Comparison of ENCODE assay signal across 21 cellular contexts in genomic region chr2:215338883-215339679, GRCh38. TPM values are rescaled to one million over a fixed set of nuclear protein-coding genes. Genes with fewer than 3 reads are reported as not detected.
DNase-seq lines count a peak whose midpoint lies in the region; ATAC-seq, FAIRE-seq and TF ChIP-seq lines count a peak whose summit lies in the region.
"Had no signal": no experiment of that assay in that cellular context is flagged by ENCODE, and none has a peak within 500 bp of the region (broad histone marks: within the 10 kb centered on the region; RNA-seq: fewer than 3 reads in every experiment).

No MANE protein-coding gene starts in this region.

- H3K4me2 ChIP-seq in HepG2 (ENCODE audit: low read depth, low read length) = no peak overlapping the region
- H3K4me2 ChIP-seq: BLaER1, KMS-11 had no signal

- intact Hi-C loops in HepG2 (cut with micrococcal nuclease; ENCODE audit: unreplicated experiment) = no loop called here
- intact Hi-C loops in right lobe of liver (cut with DNase I) = no loop called here

- H3K9me3 ChIP-seq in HepG2 (ENCODE audit: low read length) = no peaks in the 10 kb centered on the region
- no peaks in the 10 kb centered on the region for H3K9me3 ChIP-seq in right lobe of liver
- H3K9me3 ChIP-seq in small intestine (ENCODE audit: control insufficient read depth, low read depth) = no peaks in the 10 kb centered on the region
- H3K9me3 ChIP-seq: BLaER1, HAP-1 had no signal

- BruUV-seq in HepG2 (replicated peaks; lab: Mats Ljungman, UMichigan) = no TSS peak

- POLR2A ChIA-PET in HepG2 (lab: Yijun Ruan, JAX) = interaction anchor here (1.1 kb wide), 1 partner anchor 8 kb away, joined by 3 read pairs; no protein-coding TSS in a partner anchor

- H3K36me3 ChIP-seq in HepG2 (replicated peaks in 1 of 2; ENCODE audit: control insufficient read depth in 1 of 2, insufficient read depth in 2 of 2, low read length in 2 of 2) (peaks cover 44 to 92% of the 10 kb centered on the region in 2 experiments), right lobe of liver (peaks cover 0 to 90% (median 32%) of the 10 kb centered on the region in 4 donors), small intestine (ENCODE audit: control insufficient read depth in 2 of 2, insufficient read depth in 2 of 2, low read length in 2 of 2) (peaks cover 5 to 8% of the 10 kb centered on the region in 2 donors)

- no peak for TF ChIP-seq CTCF in HepG2 (CRISPR knock-in tag; IDR thresholded peaks at IDR 0.05)
- no peak for TF ChIP-seq CTCF in right lobe of liver (IDR thresholded peaks at IDR 0.05)

- FAIRE-seq in HepG2 (lab: Jason Lieb, UNC) (no peak), H54 (lab: Jason Lieb, UNC) (peak; percentile 11), small intestine (lab: Jason Lieb, UNC) (no peak)
- FAIRE-seq: A204.1, GM12891, GM19239, H1 had no signal

- TF ChIP-seq EP300 in HepG2 (IDR thresholded peaks at IDR 0.05; ENCODE audit: low read depth in 2 of 2, low read length in 2 of 2) = no peak
- TF ChIP-seq EP300 in HepG2 (CRISPR knock-in tag; IDR thresholded peaks at IDR 0.05; ENCODE audit: borderline replicate concordance) = no peak

- DNase-seq in HepG2 (ENCODE audit: low spot score) (no peak), right lobe of liver (no peak), H54 (ENCODE audit: insufficient read length, low spot score) (no peak), small intestine (peak; percentile 40), ecto neural progenitor cell (ENCODE audit: low spot score) (no peak)
- DNase-seq: AML-193; CD4-positive, alpha-beta memory T cell; DMS 273 treated with DMSO at 0.1 percent for 48 hours; DMS53; DND-41; EL had no signal

- H3K9ac ChIP-seq in HepG2 (ENCODE audit: insufficient read depth, low read depth, low read length) = no peak overlapping the region
- H3K9ac ChIP-seq: BLaER1, KMS-11 had no signal

- WGBS in HepG2 (ENCODE audit: low lambda C conversion rate) = 95% methylated on average over 7 of the region's 7 CpGs
- 88% methylated on average over 5 of the region's 7 CpGs for WGBS in right lobe of liver (ENCODE audit: insufficient coverage, low coverage, low lambda C conversion rate, missing lambda C conversion rate)
- WGBS in small intestine, 3 donors = 80 to 90% (median 88%) methylated on average over 7 of the region's 7 CpGs

- CTCF ChIA-PET in HepG2 (lab: Yijun Ruan, JAX; ENCODE audit: low intra/inter-chr PET ratio, low total read pairs) = no interaction called here

- H3K27ac ChIP-seq in HepG2 (ENCODE audit: extremely low read length, insufficient read depth, low read length) (no peak overlapping the region), right lobe of liver (no peak overlapping the region), small intestine (ENCODE audit: low read depth in 1 of 2, low read length in 1 of 2) (no peak overlapping the region)
- H3K27ac ChIP-seq: BLaER1, KMS-11 had no signal

- H3K4me3 ChIP-seq in HepG2 (replicated peaks in 1 of 3; ENCODE audit: insufficient read depth in 1 of 3, low read depth in 2 of 3, low read length in 3 of 3) (no peak overlapping the region), right lobe of liver (no peak overlapping the region), small intestine (ENCODE audit: low read depth in 1 of 2, low read length in 2 of 2) (no peak overlapping the region)
- H3K4me3 ChIP-seq: BLaER1, HAP-1 had no signal

- H4K20me1 ChIP-seq in HepG2 (ENCODE audit: insufficient read depth, low read length) = no peaks in the 10 kb centered on the region

- ATAC-seq in HepG2 (no peak), right lobe of liver (no peak), SK-N-SH treated with all-trans-retinoic acid at 6 μM for 48 hours (no peak), HG03025 (IDR thresholded peaks at IDR 0.05; ENCODE audit: low FRiP score, unreplicated experiment) (no peak), HG02623 (IDR thresholded peaks at IDR 0.05; ENCODE audit: unreplicated experiment) (no peak)

- TF ChIP-seq POLR2A in HepG2 (IDR thresholded peaks at IDR 0.05; ENCODE audit: insufficient read depth in 1 of 2, low read depth in 2 of 2, low read length in 2 of 2) (no peak), right lobe of liver (IDR thresholded peaks at IDR 0.05) (no peak), H54 (IDR thresholded peaks at IDR 0.05; ENCODE audit: low read depth, low read length) (no peak)

- no peak for TF ChIP-seq RAD21 in HepG2 (CRISPR knock-in tag; IDR thresholded peaks at IDR 0.05)

- H3K79me2 ChIP-seq in HepG2 (ENCODE audit: insufficient read depth, low read length) = peaks cover 17% of the 10 kb centered on the region

- no peaks in the 10 kb centered on the region for H3K27me3 ChIP-seq in HepG2 (ENCODE audit: control insufficient read depth in 1 of 2, insufficient read depth in 2 of 2, low read length in 2 of 2)
- no peaks in the 10 kb centered on the region for H3K27me3 ChIP-seq in right lobe of liver
- no peaks in the 10 kb centered on the region for H3K27me3 ChIP-seq in small intestine (ENCODE audit: control insufficient read depth in 2 of 2, insufficient read depth in 2 of 2, low read length in 2 of 2)
- H3K27me3 ChIP-seq: BLaER1 had no signal

- H2AFZ ChIP-seq in HepG2 (ENCODE audit: low read length) = no peak overlapping the region

- in situ Hi-C loops in HepG2 (cut with HindIII; ENCODE audit: extremely low pct_ligation_motif_present, low pct_unique_long_range_greater_than_20kb) = no loop called here

- H3K4me1 ChIP-seq in HepG2 (ENCODE audit: insufficient read depth, low read length) = no peaks in the 10 kb centered on the region
- H3K4me1 ChIP-seq in right lobe of liver = no peaks in the 10 kb centered on the region
- H3K4me1 ChIP-seq in small intestine (ENCODE audit: control insufficient read depth in 2 of 2, insufficient read depth in 1 of 2, low read depth in 1 of 2, low read length in 1 of 2) = no peaks in the 10 kb centered on the region
- H3K4me1 ChIP-seq: BLaER1, HAP-1 had no signal

TF ChIP-seq in HepG2, 621 proteins besides CTCF, POLR2A, EP300 and RAD21:
- TF ChIP-seq POLR2AphosphoS5 (IDR thresholded peaks at IDR 0.05; ENCODE audit: low read depth, low read length) = 0 out of 2 replicates have a peak, but pooled peaks have one; percentile 33
- no peak for TF ChIP-seq NCOA5 (CRISPR knock-in tag; IDR thresholded peaks at IDR 0.05)
- no peak for TF ChIP-seq ZNF83 (CRISPR knock-in tag; IDR thresholded peaks at IDR 0.05; ENCODE audit: borderline replicate concordance)
- TF ChIP-seq PAF1 (CRISPR knock-in tag; IDR thresholded peaks at IDR 0.05) = no peak

TF ChIP-seq in SK-N-SH treated with all-trans-retinoic acid at 6 μM for 48 hours, 23 proteins besides CTCF, POLR2A, EP300 and RAD21 (continues in another document):
- TF ChIP-seq CSDC2 (CRISPR knock-in tag; IDR thresholded peaks at IDR 0.05) = no peak
- TF ChIP-seq ISL1 (CRISPR knock-in tag; IDR thresholded peaks at IDR 0.05) = no peak
- no peak for TF ChIP-seq ZNF565 (CRISPR knock-in tag; conservative IDR thresholded peaks at IDR 0.05; ENCODE audit: low read depth)
- TF ChIP-seq TSHZ2 (CRISPR knock-in tag; IDR thresholded peaks at IDR 0.05) = peak; percentile 50; the same call in 1 of the 2 replicates
- TF ChIP-seq ZC3H10 (CRISPR knock-in tag; IDR thresholded peaks at IDR 0.05) = no peak
- no peak for TF ChIP-seq TOX (CRISPR knock-in tag; IDR thresholded peaks at IDR 0.05; ENCODE audit: borderline replicate concordance)

RNA-seq across cellular contexts. Expression of gene ATIC, which starts 27.2 kb away (rescaled TPM):
- total RNA-seq in HepG2 (2016; rRNA removed; fragmentation: Illumina TruSeq; extraction: Trizol) (89.8 and 276 TPM in 2 replicates), right lobe of liver (10 to 100 TPM; 38.8 to 57.3 (median 43.0) TPM)
- total RNA-seq in HepG2 (2016; cell fraction: cytosol; rRNA removed; fragmentation: Illumina TruSeq; extraction: Trizol; ENCODE audit: low read depth) = 41.3 and 50.0 TPM in 2 replicates
- total RNA-seq in HepG2 (2016; cell fraction: insoluble cytoplasmic fraction; rRNA removed; fragmentation: Illumina TruSeq; extraction: Trizol) = 74.0 and 293 TPM in 2 replicates
- total RNA-seq in HepG2 (2016; cell fraction: membrane; rRNA removed; fragmentation: Illumina TruSeq; extraction: Trizol) = 89.3 and 106 TPM in 2 replicates
- total RNA-seq in HepG2 (2016; cell fraction: nucleus; rRNA removed; fragmentation: Illumina TruSeq; extraction: Trizol) = 158 and 178 TPM in 2 replicates
- polyA plus RNA-seq in HepG2 (2011; rRNA removed) (140 and 146 TPM in 2 replicates), small intestine (100 to 1,000 TPM in 1 of 3 donors, 10 to 100 TPM in 2; 71.6 to 124 (median 83.8) TPM)
- polyA plus RNA-seq in HepG2 (2011; cell fraction: cytosol; rRNA removed) = 118 and 158 TPM in 2 replicates
- polyA plus RNA-seq in HepG2 (2011; cell fraction: nucleus; rRNA removed) = 146 and 172 TPM in 2 replicates
- polyA plus RNA-seq in HepG2 (2012) = 332 and 337 TPM in 2 replicates
- 84.7 and 87.1 TPM in 2 replicates for polyA plus RNA-seq in HepG2 (2016; cell fraction: cytosol; fragmentation: Illumina TruSeq; extraction: Trizol; ENCODE audit: low read depth)
- 500 and 505 TPM in 2 replicates for polyA plus RNA-seq in HepG2 (2016; cell fraction: insoluble cytoplasmic fraction; fragmentation: Illumina TruSeq; extraction: Trizol; ENCODE audit: low read depth)
- polyA plus RNA-seq in HepG2 (2016; cell fraction: membrane; fragmentation: Illumina TruSeq; extraction: Trizol; ENCODE audit: low read depth) = 128 and 133 TPM in 2 replicates
- 347 and 358 TPM in 2 replicates for polyA plus RNA-seq in HepG2 (2016; cell fraction: nucleus; fragmentation: Illumina TruSeq; extraction: Trizol; ENCODE audit: insufficient read depth, low read depth)
- 138 and 191 TPM in 2 replicates for polyA minus RNA-seq in HepG2 (2011; rRNA and poly(A)+ RNA removed; ENCODE audit: low replicate concordance)
- 177 and 194 TPM in 2 replicates for polyA minus RNA-seq in HepG2 (2011; cell fraction: cytosol; rRNA and poly(A)+ RNA removed)
- 127 and 162 TPM in 2 replicates for polyA minus RNA-seq in HepG2 (2011; cell fraction: nucleus; rRNA and poly(A)+ RNA removed)
